Comparison of ENCODE assay signal across 8 cellular contexts in genomic region chr7:121081327-121081936, GRCh38.
DNase-seq lines count a peak whose midpoint lies in the region; ATAC-seq, FAIRE-seq and TF ChIP-seq lines count a peak whose summit lies in the region.

No MANE protein-coding gene starts in this region.

- H3K36me3 Mint-ChIP-seq in T-cell = no peaks in the 10 kb centered on the region

- POLR2A ChIA-PET in T-cell (lab: Charles Lee) = no interaction called here

- H3K4me1 Mint-ChIP-seq in T-cell = no peaks in the 10 kb centered on the region

- peak; percentile 80 for FAIRE-seq in frontal cortex (lab: Jason Lieb, UNC)

- DNase-seq in AG09319 (ENCODE audit: extremely low read depth, low read depth) (peak; percentile 48), NCI-H146 (lab: John Stamatoyannopoulos, UW) (peak; percentile 29), T-cell (peak in 1 of 34 experiments; percentile 4), frontal cortex (ENCODE audit: low spot score in 2 of 2) (peak in 1 of 2 donors; percentile 12), pulmonary artery endothelial cell (ENCODE audit: low read depth, low spot score) (peak; percentile 11)
- DNase-seq in stimulated activated CD4-positive, alpha-beta T cell treated with anti-CD3 and anti-CD28 coated beads, Interleukin-4, amount 100 ng/mL, for 1 hour = no peak

- no peak overlapping the region for H3K4me3 Mint-ChIP-seq in T-cell

- peak; percentile 61 for TF ChIP-seq CTCF in AG09319 (IDR thresholded peaks at IDR 0.05; ENCODE audit: low read depth, low read length)

- H3K27ac Mint-ChIP-seq in T-cell = no peak overlapping the region

- CTCF ChIA-PET in T-cell (lab: Charles Lee) = interaction anchor here (0.6 to 2.6 kb wide), 9 partner anchors 8 to 286 kb away, joined by 3 to 14 read pairs (median 4); partner anchors contain the start of gene CPED1 (in 1 of the 2)

- peaks cover 14 to 27% of the 10 kb centered on the region in 2 donors for H3K27me3 Mint-ChIP-seq in T-cell

- ATAC-seq in GM18499 (IDR thresholded peaks at IDR 0.05; ENCODE audit: insufficient read depth, unreplicated experiment) = peak; percentile 78
- ATAC-seq in HG02840 (IDR thresholded peaks at IDR 0.05; ENCODE audit: low FRiP score, unreplicated experiment) = peak; percentile 67
- peak; percentile 61 to 67 (median 62) for ATAC-seq in T-cell (replicated peaks in 1 of 4)

- no peaks in the 10 kb centered on the region for H3K9me3 Mint-ChIP-seq in T-cell
